ENCODE assay signal across 1 cellular context in genomic region chr5:172293054-172293744, GRCh38.
TF ChIP-seq lines count a peak whose summit lies in the region.

No MANE protein-coding gene starts in this region.

TF ChIP-seq in HepG2, 621 proteins besides CTCF, POLR2A, EP300 and RAD21 (continued from another document and continues in another):
- TF ChIP-seq FOXK1 (CRISPR knock-in tag; IDR thresholded peaks at IDR 0.05; ENCODE audit: borderline replicate concordance, low read depth) = no peak
- no peak; the same call in 1 of the 2 replicates for TF ChIP-seq ZUFSP (CRISPR knock-in tag; IDR thresholded peaks at IDR 0.05; ENCODE audit: borderline replicate concordance)
- TF ChIP-seq IRX3 (CRISPR knock-in tag; IDR thresholded peaks at IDR 0.05; ENCODE audit: borderline replicate concordance, low read depth) = no peak
- no peak for TF ChIP-seq ETV5 (CRISPR knock-in tag; IDR thresholded peaks at IDR 0.05; ENCODE audit: borderline replicate concordance)
- no peak for TF ChIP-seq RERE (CRISPR knock-in tag; IDR thresholded peaks at IDR 0.05; ENCODE audit: low read depth)
- 0 out of 2 replicates have a peak, but pooled peaks have one; percentile 44 for TF ChIP-seq TGIF2 (CRISPR knock-in tag; IDR thresholded peaks at IDR 0.05)
- no peak for TF ChIP-seq HNRNPUL1 (IDR thresholded peaks at IDR 0.05; ENCODE audit: low read depth, low read length)
- TF ChIP-seq SNAPC2 (CRISPR knock-in tag; IDR thresholded peaks at IDR 0.05) = no peak
- no peak for TF ChIP-seq ZNF101 (CRISPR knock-in tag; IDR thresholded peaks at IDR 0.05; ENCODE audit: borderline replicate concordance, low read depth)
- no peak for TF ChIP-seq MTA1 (CRISPR knock-in tag; IDR thresholded peaks at IDR 0.05; ENCODE audit: borderline replicate concordance)
- TF ChIP-seq ZNF607 (CRISPR knock-in tag; IDR thresholded peaks at IDR 0.05; ENCODE audit: borderline replicate concordance) = no peak
- TF ChIP-seq ZNF496 (CRISPR knock-in tag; IDR thresholded peaks at IDR 0.05; ENCODE audit: insufficient replicate concordance) = no peak
- no peak for TF ChIP-seq ZNF781 (CRISPR knock-in tag; IDR thresholded peaks at IDR 0.05; ENCODE audit: borderline replicate concordance, not compliant biosample characterization)
- TF ChIP-seq GATAD2A (CRISPR knock-in tag; IDR thresholded peaks at IDR 0.05) = peak; percentile 59
- TF ChIP-seq ZMYM3 (CRISPR knock-in tag; IDR thresholded peaks at IDR 0.05) = 0 out of 2 replicates have a peak, but pooled peaks have one; percentile 10
- no peak for TF ChIP-seq ZNF232 (CRISPR knock-in tag; IDR thresholded peaks at IDR 0.05; ENCODE audit: borderline replicate concordance)
- 0 out of 2 replicates have a peak, but pooled peaks have one; percentile 39 for TF ChIP-seq RFXAP (CRISPR knock-in tag; IDR thresholded peaks at IDR 0.05; ENCODE audit: borderline replicate concordance)
- TF ChIP-seq CC2D1A (CRISPR knock-in tag; IDR thresholded peaks at IDR 0.05) = no peak
- TF ChIP-seq DMTF1 (CRISPR knock-in tag; IDR thresholded peaks at IDR 0.05) = no peak
- no peak for TF ChIP-seq MXD4 (CRISPR knock-in tag; IDR thresholded peaks at IDR 0.05)
- no peak for TF ChIP-seq ATF6 (CRISPR knock-in tag; conservative IDR thresholded peaks at IDR 0.05)
- TF ChIP-seq ZNF574 (CRISPR knock-in tag; IDR thresholded peaks at IDR 0.05) = 0 out of 2 replicates have a peak, but pooled peaks have one; percentile 26
- TF ChIP-seq CREBL2 (CRISPR knock-in tag; IDR thresholded peaks at IDR 0.05; ENCODE audit: borderline replicate concordance) = no peak
- TF ChIP-seq ZNF580 (CRISPR knock-in tag; IDR thresholded peaks at IDR 0.05; ENCODE audit: borderline replicate concordance, low read depth) = 0 out of 2 replicates have a peak, but pooled peaks have one; percentile 48
- TF ChIP-seq ZNF557 (CRISPR knock-in tag; IDR thresholded peaks at IDR 0.05) = 0 out of 2 replicates have a peak, but pooled peaks have one; percentile 53
- TF ChIP-seq ZNF430 (CRISPR knock-in tag; IDR thresholded peaks at IDR 0.05) = 0 out of 2 replicates have a peak, but pooled peaks have one; percentile 27
- no peak for TF ChIP-seq ZNF3 (CRISPR knock-in tag; IDR thresholded peaks at IDR 0.05)
- TF ChIP-seq FOXJ3 (CRISPR knock-in tag; IDR thresholded peaks at IDR 0.05; ENCODE audit: borderline replicate concordance) = peak; percentile 50; the same call in 1 of the 2 replicates
- TF ChIP-seq ZEB1 (IDR thresholded peaks at IDR 0.05; ENCODE audit: insufficient replicate concordance, low read depth) = no peak
- TF ChIP-seq TFAP4 (IDR thresholded peaks at IDR 0.05; ENCODE audit: borderline replicate concordance, low read depth) = peak; percentile 75; the same call in 1 of the 2 replicates
- no peak for TF ChIP-seq FOXP1 (IDR thresholded peaks at IDR 0.05)
- TF ChIP-seq FOXP1 (CRISPR knock-in tag; IDR thresholded peaks at IDR 0.05) = peak; percentile 38; the same call in 1 of the 2 replicates
- TF ChIP-seq HDAC2 (CRISPR knock-in tag; IDR thresholded peaks at IDR 0.05) = peak; percentile 18; the same call in 1 of the 2 replicates
- TF ChIP-seq ZFP41 (CRISPR knock-in tag; IDR thresholded peaks at IDR 0.05; ENCODE audit: borderline replicate concordance) = no peak
- TF ChIP-seq ZMYM4 (CRISPR knock-in tag; IDR thresholded peaks at IDR 0.05) = peak; percentile 48; the same call in 1 of the 2 replicates
- TF ChIP-seq CSRNP2 (CRISPR knock-in tag; conservative IDR thresholded peaks at IDR 0.05; ENCODE audit: low read depth) = no peak
- no peak for TF ChIP-seq KDM2A (CRISPR knock-in tag; IDR thresholded peaks at IDR 0.05; ENCODE audit: borderline replicate concordance, low read depth)
- no peak for TF ChIP-seq PREB (CRISPR knock-in tag; IDR thresholded peaks at IDR 0.05)
- TF ChIP-seq NFE2 (CRISPR knock-in tag; IDR thresholded peaks at IDR 0.05) = no peak
- TF ChIP-seq CREB1 (IDR thresholded peaks at IDR 0.05) = no peak
- no peak for TF ChIP-seq CREB1 (CRISPR knock-in tag; IDR thresholded peaks at IDR 0.05)
- no peak for TF ChIP-seq NFE2L2 (IDR thresholded peaks at IDR 0.05; ENCODE audit: low read length)
- no peak for TF ChIP-seq NFRKB (IDR thresholded peaks at IDR 0.05)
- TF ChIP-seq MEIS2 (CRISPR knock-in tag; IDR thresholded peaks at IDR 0.05) = no peak
- no peak for TF ChIP-seq ZNF598 (CRISPR knock-in tag; IDR thresholded peaks at IDR 0.05; ENCODE audit: borderline replicate concordance)
